In genomic region chr17:27631897-27632725, GRCh38 we compare ENCODE assay signal across 8 cellular contexts. TPM values are rescaled to one million over a fixed set of nuclear protein-coding genes. Genes with fewer than 3 reads are reported as not detected.
DNase-seq lines count a peak whose midpoint lies in the region; ATAC-seq and TF ChIP-seq lines count a peak whose summit lies in the region.

No MANE protein-coding gene starts in this region.

- DNase-seq in GM10266 (ENCODE audit: extremely low spot score): no peak
- no peak for DNase-seq in Peyer's patch
- no peak for DNase-seq in NCI-H187 (lab: John Stamatoyannopoulos, UW)
- DNase-seq in aorta: no peak
- DNase-seq in osteoblast (ENCODE audit: insufficient read length, low spot score, missing footprints): no peak

- TF ChIP-seq CTCF in GM10266 (IDR thresholded peaks at IDR 0.05; ENCODE audit: control insufficient read depth, insufficient read depth, low read depth, missing control alignments): peak; percentile 55
- no peak for TF ChIP-seq CTCF in Peyer's patch (IDR thresholded peaks at IDR 0.05)
- TF ChIP-seq CTCF in osteoblast (IDR thresholded peaks at IDR 0.05; ENCODE audit: extremely low read depth, low read depth, low read length): no peak

- intact Hi-C loops in aorta (cut with DNase I): no loop called here

- H3K4me3 ChIP-seq in Peyer's patch: peak overlapping the region; percentile 41 to 62 (median 52)
- H3K4me3 ChIP-seq in esophagus (ENCODE audit: low read depth in 1 of 2, low read length in 2 of 2): peak overlapping the region; percentile 33 to 46
- H3K4me3 ChIP-seq in skin epidermis: peak overlapping the region in 6 of 7 experiments; percentile 24 to 45 (median 36)
- no peak overlapping the region for H3K4me3 ChIP-seq in aorta (ENCODE audit: low read length in 2 of 2)
- no peak overlapping the region for H3K4me3 ChIP-seq in osteoblast (ENCODE audit: insufficient read depth, low read length)

- peaks cover 0 to 52% (median 8%) of the 10 kb centered on the region in 4 donors for H3K4me1 ChIP-seq in Peyer's patch
- H3K4me1 ChIP-seq in esophagus (ENCODE audit: control insufficient read depth in 2 of 2, insufficient read depth in 2 of 2, low read length in 1 of 2): peaks cover 4 to 14% of the 10 kb centered on the region in 2 donors
- H3K4me1 ChIP-seq in aorta (ENCODE audit: control insufficient read depth in 1 of 2, insufficient read depth in 2 of 2, low read length in 2 of 2): no peaks in the 10 kb centered on the region
- H3K4me1 ChIP-seq in osteoblast (ENCODE audit: insufficient read depth, low read length): peaks cover 4% of the 10 kb centered on the region

- H3K4me2 ChIP-seq in osteoblast (ENCODE audit: insufficient read depth, low read length): no peak overlapping the region

- H3K79me2 ChIP-seq in osteoblast (ENCODE audit: insufficient read depth, low read length): no peaks in the 10 kb centered on the region

- H3K9me3 ChIP-seq in Peyer's patch (no peaks in the 10 kb centered on the region), esophagus (ENCODE audit: control insufficient read depth in 2 of 2, insufficient read depth in 1 of 2, low read depth in 1 of 2, low read length in 1 of 2) (no peaks in the 10 kb centered on the region), aorta (ENCODE audit: control insufficient read depth, low read length) (no peaks in the 10 kb centered on the region), osteoblast (ENCODE audit: low read depth, low read length) (no peaks in the 10 kb centered on the region)

- no peak for TF ChIP-seq POLR2A in Peyer's patch (IDR thresholded peaks at IDR 0.05)

- H3K36me3 ChIP-seq in Peyer's patch: no peaks in the 10 kb centered on the region
- peaks cover 0 to 4% of the 10 kb centered on the region in 2 donors for H3K36me3 ChIP-seq in esophagus (ENCODE audit: control insufficient read depth in 2 of 2, insufficient read depth in 2 of 2, low read length in 1 of 2)
- no peaks in the 10 kb centered on the region for H3K36me3 ChIP-seq in aorta (ENCODE audit: control insufficient read depth in 1 of 2, insufficient read depth in 2 of 2, low read length in 1 of 2)
- H3K36me3 ChIP-seq in osteoblast (ENCODE audit: insufficient read depth, low read length): no peaks in the 10 kb centered on the region

- 36 to 45% methylated on average over 11 of the region's 11 CpGs for WGBS in esophagus, 2 donors
- 85% methylated on average over 11 of the region's 11 CpGs for WGBS in aorta, 2 donors

- H3K27ac ChIP-seq in Peyer's patch (peak overlapping the region; percentile 77 to 90 (median 83)), esophagus (ENCODE audit: low read depth in 2 of 2, low read length in 1 of 2) (peak overlapping the region; percentile 92), skin epidermis (peak overlapping the region; percentile 28 to 89 (median 73)), aorta (ENCODE audit: low read depth in 1 of 2, low read length in 2 of 2) (no peak overlapping the region), osteoblast (ENCODE audit: low read depth, low read length) (no peak overlapping the region)

- ATAC-seq in aorta (ENCODE audit: low FRiP score) (no peak), HG03097 (IDR thresholded peaks at IDR 0.05; ENCODE audit: low FRiP score, unreplicated experiment) (no peak)

- H3K27me3 ChIP-seq in Peyer's patch: no peaks in the 10 kb centered on the region
- H3K27me3 ChIP-seq in esophagus (ENCODE audit: control insufficient read depth in 1 of 2, insufficient read depth in 2 of 2, low read length in 2 of 2): no peaks in the 10 kb centered on the region
- no peaks in the 10 kb centered on the region for H3K27me3 ChIP-seq in aorta (ENCODE audit: control insufficient read depth in 1 of 2, insufficient read depth in 2 of 2, low read length in 1 of 2)
- no peaks in the 10 kb centered on the region for H3K27me3 ChIP-seq in osteoblast (ENCODE audit: insufficient read depth, low read length)

- no peaks in the 10 kb centered on the region for H4K20me1 ChIP-seq in osteoblast (ENCODE audit: insufficient read depth, low read length)

- no peak overlapping the region for H2AFZ ChIP-seq in osteoblast (ENCODE audit: low read length)

RNA-seq across cellular contexts. Expression of gene LGALS9, which starts 1.1 kb away (rescaled TPM):
- total RNA-seq in Peyer's patch (100 to 1,000 TPM; 121 to 214 (median 144) TPM), aorta (10 to 100 TPM; 61.0 to 64.0 TPM), osteoblast (1.4 and 4.7 TPM in 2 replicates)
- polyA plus RNA-seq in esophagus (10 to 100 TPM; 25.5 to 29.5 TPM), aorta (10 to 100 TPM; 26.8 to 47.1 TPM)

Comparison
In these comparisons a context has a peak if more than half of its experiments do, and no peak if none do; other contexts are left out.
1. H3K27ac ChIP-seq: peak in Peyer's patch (4 of 4), esophagus (2 of 2) and skin epidermis (21 of 21); none in aorta (0 of 2) and osteoblast (single experiment).
2. H3K4me3 ChIP-seq: peak in Peyer's patch (4 of 4), esophagus (2 of 2) and skin epidermis (6 of 7); none in aorta (0 of 2) and osteoblast (single experiment).
3. RNA of gene LGALS9, which starts 1.1 kb away (total RNA-seq): 121 to 214 TPM in Peyer's patch and 61.0 to 64.0 TPM in aorta; 1.4 to 4.7 TPM in osteoblast; every median in the first group is over 10 times any median in the second.